ENCODE assay signal across 10 cellular contexts in the genomic region with DNA sequence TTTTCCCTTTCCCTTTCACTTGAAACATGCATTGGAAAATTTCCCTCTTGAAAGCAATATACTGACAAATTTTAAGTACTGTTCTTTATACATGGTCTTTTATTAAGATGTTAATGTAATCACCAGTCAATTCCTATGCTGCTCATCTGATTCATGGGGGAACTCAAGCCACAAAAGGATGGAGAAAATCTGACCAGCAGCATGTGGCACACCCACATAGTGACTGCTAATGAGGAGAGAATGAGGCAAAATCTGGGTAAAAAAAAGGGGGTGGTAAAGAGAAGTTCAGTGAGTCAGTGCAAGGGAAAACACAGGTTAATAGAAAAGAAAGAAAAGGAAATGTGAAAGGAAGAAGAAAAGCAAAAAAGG. TPM values are rescaled to one million over a fixed set of nuclear protein-coding genes. Genes with fewer than 3 reads are reported as not detected.
A peak's percentile ranks its signal among the peaks of the same experiment; 100 is the strongest.
DNase-seq lines count a peak whose midpoint lies in the region; ATAC-seq and TF ChIP-seq lines count a peak whose summit lies in the region.
"Had no signal": no experiment of that assay in that cellular context is flagged by ENCODE, and none has a peak within 500 bp of the region (broad histone marks: within the 10 kb centered on the region; RNA-seq: fewer than 3 reads in every experiment).

No MANE protein-coding gene starts in this region.

- H3K27me3 Mint-ChIP-seq in stimulated activated naive CD8-positive, alpha-beta T cell treated with anti-CD3 and anti-CD28 coated beads, Interleukin-15, Interleukin-2, amounts not matched to agents 100 ng/mL and 50 ng/mL, for 24 hours: no peaks in the 10 kb centered on the region
- H3K27me3 Mint-ChIP-seq: progenitor cell of endocrine pancreas had no signal

- TF ChIP-seq POLR2A in Peyer's patch (IDR thresholded peaks at IDR 0.05): no peak

- no peak for ATAC-seq in HG02885 (IDR thresholded peaks at IDR 0.05; ENCODE audit: poor library complexity, unreplicated experiment)

- H3K4me3 Mint-ChIP-seq in stimulated activated naive CD8-positive, alpha-beta T cell treated with anti-CD3 and anti-CD28 coated beads, Interleukin-15, Interleukin-2, amounts not matched to agents 100 ng/mL and 50 ng/mL, for 24 hours: peak overlapping the region; percentile 80

- DNase-seq in GM04504 (ENCODE audit: low read depth) (peak; percentile 18), Peyer's patch (no peak), glomerular visceral epithelial cell (ENCODE audit: extremely low spot score) (peak; percentile 41), NOMO-1 treated with dmso at 0.1 percent for 144 hours (lab: John Stamatoyannopoulos, UW; ENCODE audit: unreplicated experiment) (no peak)
- DNase-seq in activated CD4-positive, CD25-positive, alpha-beta regulatory T cell treated with anti-CD3 and anti-CD28 coated beads, Interleukin-2, amount 50 U/mL, for 72 hours: no peak
- DNase-seq: activated effector memory CD4-positive, alpha-beta T cell treated with Interleukin-2 at 50 U/mL for 16 hours; foreskin melanocyte had no signal

- no peaks in the 10 kb centered on the region for H3K9me3 ChIP-seq in Peyer's patch

- peak overlapping the region; percentile 89 for H3K27ac Mint-ChIP-seq in stimulated activated naive CD8-positive, alpha-beta T cell treated with anti-CD3 and anti-CD28 coated beads, Interleukin-15, Interleukin-2, amounts not matched to agents 100 ng/mL and 50 ng/mL, for 24 hours

- H3K4me1 Mint-ChIP-seq in stimulated activated naive CD8-positive, alpha-beta T cell treated with anti-CD3 and anti-CD28 coated beads, Interleukin-15, Interleukin-2, amounts not matched to agents 100 ng/mL and 50 ng/mL, for 24 hours (ENCODE audit: low read depth): peaks cover 76% of the 10 kb centered on the region

- no peak for TF ChIP-seq CTCF in Peyer's patch (IDR thresholded peaks at IDR 0.05)

- H3K36me3 ChIP-seq in Peyer's patch: no peaks in the 10 kb centered on the region

- no peaks in the 10 kb centered on the region for H3K9me3 Mint-ChIP-seq in stimulated activated naive CD8-positive, alpha-beta T cell treated with anti-CD3 and anti-CD28 coated beads, Interleukin-15, Interleukin-2, amounts not matched to agents 100 ng/mL and 50 ng/mL, for 24 hours

- no peaks in the 10 kb centered on the region for H3K36me3 Mint-ChIP-seq in stimulated activated naive CD8-positive, alpha-beta T cell treated with anti-CD3 and anti-CD28 coated beads, Interleukin-15, Interleukin-2, amounts not matched to agents 100 ng/mL and 50 ng/mL, for 24 hours (ENCODE audit: low read depth)

- peaks cover 9 to 32% (median 19%) of the 10 kb centered on the region in 4 donors for H3K4me1 ChIP-seq in Peyer's patch

- no peak overlapping the region for H3K4me3 ChIP-seq in Peyer's patch

- peak overlapping the region; percentile 55 to 82 (median 76) for H3K27ac ChIP-seq in Peyer's patch

- no peaks in the 10 kb centered on the region for H3K27me3 ChIP-seq in Peyer's patch

RNA-seq across cellular contexts. Expression of gene RFFL, which starts 11.3 kb away (rescaled TPM):
- total RNA-seq in Peyer's patch: 10 to 100 TPM; 33.0 to 76.7 (median 43.0) TPM

Comparison
In these comparisons a context has a peak if more than half of its experiments do, and no peak if none do; other contexts are left out.
1. DNase-seq: peak in GM04504 (single experiment) and glomerular visceral epithelial cell (single experiment); none in Peyer's patch (0 of 3), activated CD4-positive, CD25-positive, alpha-beta regulatory T cell treated with anti-CD3 and anti-CD28 coated beads, Interleukin-2, amount 50 U/mL, for 72 hours (single experiment) and NOMO-1 treated with dmso at 0.1 percent for 144 hours (single experiment).